In genomic region chr2:105769504-105769903, GRCh38 we compare ENCODE assay signal across 9 cellular contexts. TPM values are rescaled to one million over a fixed set of nuclear protein-coding genes. Genes with fewer than 3 reads are reported as not detected.
DNase-seq lines count a peak whose midpoint lies in the region; ATAC-seq lines count a peak whose summit lies in the region.
"Had no signal": no experiment of that assay in that cellular context is flagged by ENCODE, and none has a peak within 500 bp of the region (broad histone marks: within the 10 kb centered on the region; RNA-seq: fewer than 3 reads in every experiment).

No MANE protein-coding gene starts in this region.

- no peak for ATAC-seq in GM19351 (IDR thresholded peaks at IDR 0.05; ENCODE audit: unreplicated experiment)
- no peak for ATAC-seq in left lobe of liver

- H3K27ac ChIP-seq in temporal lobe (ENCODE audit: low read depth, low read length): peak overlapping the region; percentile 40

- DNase-seq in activated effector memory CD4-positive, alpha-beta T cell treated with anti-CD3 and anti-CD28 coated beads, Interleukin-2, amount 50 U/mL, for 16 hours: peak; percentile 67
- no peak for DNase-seq in activated effector memory CD4-positive, alpha-beta T cell treated with Interleukin-2 at 50 U/mL for 16 hours
- DNase-seq in activated T-cell treated with anti-CD3 and anti-CD28 coated beads, Interleukin-2, amount 50 U/mL, for 48 hours: peak; percentile 50 to 54
- DNase-seq in hepatic stellate cell (ENCODE audit: low spot score) (peak; percentile 71), left lobe of liver (ENCODE audit: low spot score) (no peak)
- DNase-seq in stimulated activated CD4-positive, alpha-beta T cell treated with anti-CD3 and anti-CD28 coated beads, Interleukin-1b, Interleukin-23, amount 100 ng/mL, for 48 hours: no peak
- DNase-seq: cortex of kidney had no signal

RNA-seq across cellular contexts. Expression of gene NCK2, which starts 24.8 kb away (rescaled TPM):
- total RNA-seq in temporal lobe: 47.2 TPM
- 6.3 TPM for total RNA-seq in left lobe of liver

Comparison
In these comparisons a context has a peak if more than half of its experiments do, and no peak if none do; other contexts are left out.
1. DNase-seq: peak in activated effector memory CD4-positive, alpha-beta T cell treated with anti-CD3 and anti-CD28 coated beads, Interleukin-2, amount 50 U/mL, for 16 hours (single experiment), activated T-cell treated with anti-CD3 and anti-CD28 coated beads, Interleukin-2, amount 50 U/mL, for 48 hours (2 of 2) and hepatic stellate cell (single experiment); none in activated effector memory CD4-positive, alpha-beta T cell treated with Interleukin-2 at 50 U/mL for 16 hours (single experiment), left lobe of liver (single experiment) and stimulated activated CD4-positive, alpha-beta T cell treated with anti-CD3 and anti-CD28 coated beads, Interleukin-1b, Interleukin-23, amount 100 ng/mL, for 48 hours (single experiment).